ENCODE assay signal across 7 cellular contexts in the genomic region with DNA sequence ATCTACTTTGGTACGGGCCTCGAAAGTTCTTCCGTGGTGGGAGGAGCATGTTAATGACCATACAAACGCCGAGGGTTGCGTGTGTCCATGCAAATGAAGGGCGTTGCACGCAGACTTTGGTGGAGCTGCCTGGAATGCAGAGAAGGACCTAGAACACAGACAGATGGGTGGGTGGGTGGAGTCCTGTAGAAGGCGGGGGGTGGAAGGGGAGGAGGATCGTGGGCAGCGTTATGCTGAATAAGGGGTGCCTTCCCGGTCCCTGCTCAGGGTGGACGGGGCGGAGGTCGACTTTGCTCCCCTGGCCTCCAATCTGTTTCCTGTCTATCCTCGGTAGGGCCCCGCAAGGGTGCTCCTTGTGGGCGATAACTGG. TPM values are rescaled to one million over a fixed set of nuclear protein-coding genes. Genes with fewer than 3 reads are reported as not detected.
A peak's percentile ranks its signal among the peaks of the same experiment; 100 is the strongest.
DNase-seq lines count a peak whose midpoint lies in the region; TF ChIP-seq lines count a peak whose summit lies in the region.

No MANE protein-coding gene starts in this region.

- DNase-seq in GM23248 (peak; percentile 27), NOMO-1 (lab: John Stamatoyannopoulos, UW; ENCODE audit: unreplicated experiment in 2 of 2) (peak; percentile 53 to 63), cerebellum (ENCODE audit: low spot score) (no peak), ovary (no peak), mucosa of gallbladder (ENCODE audit: low spot score) (no peak)

- no peak for TF ChIP-seq CTCF in ovary (IDR thresholded peaks at IDR 0.05)

- no peaks in the 10 kb centered on the region for H3K9me2 ChIP-seq in GM23248 (ENCODE audit: insufficient read depth)

- no peaks in the 10 kb centered on the region for H3K79me2 ChIP-seq in GM23248 (ENCODE audit: insufficient read depth)

- H3F3A ChIP-seq in GM23248 (ENCODE audit: insufficient read depth) = no peaks in the 10 kb centered on the region

- H3K4me1 ChIP-seq in GM23248 (ENCODE audit: insufficient read depth) = no peaks in the 10 kb centered on the region
- no peaks in the 10 kb centered on the region for H3K4me1 ChIP-seq in endocrine pancreas (ENCODE audit: control insufficient read depth, insufficient read depth, low read length)
- peaks cover 33 to 46% (median 43%) of the 10 kb centered on the region in 3 donors for H3K4me1 ChIP-seq in skeletal muscle tissue (ENCODE audit: control insufficient read depth in 3 of 3, insufficient read depth in 3 of 3, low read length in 3 of 3)
- H3K4me1 ChIP-seq in ovary (ENCODE audit: insufficient read depth) = peaks cover 13% of the 10 kb centered on the region

- in situ Hi-C loops in GM23248 (cut with MboI) = no loop called here

- 15% methylated on average over 17 to 18 of the region's 18 CpGs for WGBS in GM23248 (ENCODE audit: low coverage in 1 of 2, low lambda C conversion rate in 2 of 2, missing lambda C conversion rate in 2 of 2), 2 experiments
- 10 to 14% (median 14%) methylated on average over 18 of the region's 18 CpGs for WGBS in ovary, 3 donors

- no peak overlapping the region for H3K27ac ChIP-seq in GM23248
- H3K27ac ChIP-seq in skeletal muscle tissue (ENCODE audit: low read depth, low read length) = no peak overlapping the region
- H3K27ac ChIP-seq in ovary = no peak overlapping the region

- H3K36me3 ChIP-seq in GM23248 (ENCODE audit: low read depth) = no peaks in the 10 kb centered on the region
- no peaks in the 10 kb centered on the region for H3K36me3 ChIP-seq in endocrine pancreas (ENCODE audit: control insufficient read depth, insufficient read depth, low read length)
- H3K36me3 ChIP-seq in skeletal muscle tissue (ENCODE audit: control insufficient read depth in 3 of 3, insufficient read depth in 3 of 3, low read length in 3 of 3) = peaks cover 0 to 7% (median 4%) of the 10 kb centered on the region in 3 donors
- no peaks in the 10 kb centered on the region for H3K36me3 ChIP-seq in ovary

- H4K20me1 ChIP-seq in GM23248 (ENCODE audit: insufficient read depth) = no peaks in the 10 kb centered on the region

- no peak overlapping the region for H3K9ac ChIP-seq in GM23248
- H3K9ac ChIP-seq in endocrine pancreas (ENCODE audit: control insufficient read depth, insufficient read depth, low read length) = peak overlapping the region; percentile 21
- H3K9ac ChIP-seq in skeletal muscle tissue (ENCODE audit: low read depth in 1 of 3, low read length in 3 of 3) = peak overlapping the region in 1 of 3 donors; percentile 8

- no peaks in the 10 kb centered on the region for H3K9me3 ChIP-seq in GM23248 (ENCODE audit: low read depth)
- H3K9me3 ChIP-seq in endocrine pancreas (ENCODE audit: control insufficient read depth, low read length) = no peaks in the 10 kb centered on the region
- H3K9me3 ChIP-seq in skeletal muscle tissue (ENCODE audit: control insufficient read depth in 3 of 3, low read length in 3 of 3) = no peaks in the 10 kb centered on the region
- no peaks in the 10 kb centered on the region for H3K9me3 ChIP-seq in ovary

- peak overlapping the region; percentile 65 for H3K4me2 ChIP-seq in GM23248 (ENCODE audit: unreplicated experiment)

- no peak for TF ChIP-seq EP300 in ovary (IDR thresholded peaks at IDR 0.05)

- intact Hi-C loops in ovary (cut with DNase I) = no loop called here

- peaks cover 38% of the 10 kb centered on the region for H3K27me3 ChIP-seq in GM23248 (replicated peaks; ENCODE audit: insufficient read depth)
- peaks cover 14% of the 10 kb centered on the region for H3K27me3 ChIP-seq in endocrine pancreas (ENCODE audit: control insufficient read depth, insufficient read depth, low read length)
- peaks cover 47 to 49% (median 48%) of the 10 kb centered on the region in 3 donors for H3K27me3 ChIP-seq in skeletal muscle tissue (ENCODE audit: control insufficient read depth in 3 of 3, insufficient read depth in 3 of 3, low read length in 3 of 3)
- H3K27me3 ChIP-seq in ovary = peaks cover 16% of the 10 kb centered on the region

- TF ChIP-seq POLR2A in ovary (IDR thresholded peaks at IDR 0.05) = no peak

- H3K4me3 ChIP-seq in GM23248 (peak overlapping the region; percentile 73), endocrine pancreas (ENCODE audit: control insufficient read depth, insufficient read depth, low read length) (no peak overlapping the region), skeletal muscle tissue (ENCODE audit: low read length in 3 of 3) (peak overlapping the region in 2 of 3 donors; percentile 80 to 81), ovary (no peak overlapping the region)

- peak overlapping the region; percentile 55 for H2AFZ ChIP-seq in GM23248

RNA-seq across cellular contexts. Expression of a gene that starts 0.8 kb away (rescaled TPM):
- 7.7 and 11.3 TPM in 2 replicates for total RNA-seq in GM23248 (2014; rRNA removed; shearing (Covaris generic))
- polyA plus RNA-seq in GM23248 (2016; fragmentation: Nextera tagmentation; extraction: Ambion mirVana) (5.1 and 5.6 TPM in 2 replicates), ovary (1 to 10 TPM; 1.4 to 1.5 TPM)
- total RNA-seq in skeletal muscle tissue (2.1 TPM), cerebellum (17.5 TPM), ovary (1 to 10 TPM in 4 of 7 donors, under 1 TPM in 3; 0.30 to 5.7 (median 2.4) TPM), mucosa of gallbladder (33.1 TPM)

RNA-seq across cellular contexts. Expression of a gene that starts 4.3 kb away (rescaled TPM):
- not detected in 2 replicates for total RNA-seq in GM23248 (2014; rRNA removed; shearing (Covaris generic))
- polyA plus RNA-seq in GM23248 (2016; fragmentation: Nextera tagmentation; extraction: Ambion mirVana) (not detected in 2 replicates), ovary (not detected)
- total RNA-seq in skeletal muscle tissue (1.6 TPM), cerebellum (not detected), ovary (under 1 TPM in 4 of 7 donors, not detected in 3; 0.18 to 0.57 (median 0.23) TPM), mucosa of gallbladder (not detected)

RNA-seq across cellular contexts. Expression of a gene that starts 11.9 kb away (rescaled TPM):
- total RNA-seq in GM23248 (2014; rRNA removed; shearing (Covaris generic)) = 11.0 and 15.6 TPM in 2 replicates
- polyA plus RNA-seq in GM23248 (2016; fragmentation: Nextera tagmentation; extraction: Ambion mirVana) = 21.1 TPM in 2 replicates
- total RNA-seq in skeletal muscle tissue = 2.1 TPM
- total RNA-seq in cerebellum = 5.0 TPM
- total RNA-seq in ovary = 1 to 10 TPM in 3 of 7 donors, under 1 TPM in 2, not detected in 2; 0.23 to 2.6 (median 1.1) TPM
- under 1 TPM in 1 of 2 donors, not detected in 1; 0.52 TPM for polyA plus RNA-seq in ovary
- total RNA-seq in mucosa of gallbladder = 4.5 TPM

RNA-seq across cellular contexts. Expression of a gene that starts 44.4 kb away (rescaled TPM):
- total RNA-seq in GM23248 (2014; rRNA removed; shearing (Covaris generic)) = not detected in 2 replicates
- polyA plus RNA-seq in GM23248 (2016; fragmentation: Nextera tagmentation; extraction: Ambion mirVana) = 0.09 TPM in 1 of 2 replicates, not detected in the other
- total RNA-seq in skeletal muscle tissue = not detected
- total RNA-seq in cerebellum = not detected
- under 1 TPM in 4 of 7 donors, not detected in 3; 0.11 to 0.24 (median 0.19) TPM for total RNA-seq in ovary
- polyA plus RNA-seq in ovary = not detected
- 3.3 TPM for total RNA-seq in mucosa of gallbladder

RNA-seq across cellular contexts. Expression of a gene that starts 49.6 kb away (rescaled TPM):
- total RNA-seq in GM23248 (2014; rRNA removed; shearing (Covaris generic)) = not detected in 2 replicates
- 0.32 and 0.33 TPM in 2 replicates for polyA plus RNA-seq in GM23248 (2016; fragmentation: Nextera tagmentation; extraction: Ambion mirVana)
- total RNA-seq in skeletal muscle tissue = not detected
- not detected for total RNA-seq in cerebellum
- 1 to 10 TPM in 1 of 7 donors, not detected in 6; 1.8 TPM for total RNA-seq in ovary
- polyA plus RNA-seq in ovary = not detected
- 1.1 TPM for total RNA-seq in mucosa of gallbladder

Comparison
In these comparisons a context has a peak if more than half of its experiments do, and no peak if none do; other contexts are left out.
1. DNase-seq: peak in GM23248 (single experiment) and NOMO-1 (2 of 2); none in cerebellum (single experiment), ovary (0 of 5) and mucosa of gallbladder (single experiment).
2. H3K4me3 ChIP-seq: peak in GM23248 (single experiment) and skeletal muscle tissue (2 of 3); none in endocrine pancreas (single experiment) and ovary (single experiment).